Comparison of ENCODE assay signal across 1 cellular context in the genomic region with DNA sequence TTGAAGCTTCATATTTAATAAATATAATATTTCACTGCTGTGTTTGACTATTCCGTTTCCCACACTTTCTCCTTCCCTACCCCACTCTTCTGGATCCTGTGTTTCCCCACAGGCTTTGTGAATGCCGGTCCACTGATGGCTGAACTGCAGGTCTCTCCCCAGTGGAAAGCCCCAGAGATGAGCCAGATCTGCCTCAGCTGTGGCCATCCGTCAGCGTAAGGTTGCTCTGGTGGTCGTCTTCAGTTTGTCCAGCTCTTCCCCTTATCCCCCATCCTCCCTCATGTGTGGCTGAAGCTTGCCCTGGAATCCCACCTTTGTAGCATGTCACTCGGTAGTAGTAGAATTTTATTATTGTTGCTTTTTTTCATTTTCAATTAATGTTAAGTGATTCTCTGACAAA.
TF ChIP-seq lines count a peak whose summit lies in the region.

No MANE protein-coding gene starts in this region.

TF ChIP-seq in K562, 482 proteins besides CTCF, POLR2A, EP300 and RAD21 (continued from another document):
- TF ChIP-seq, protein P1, sequence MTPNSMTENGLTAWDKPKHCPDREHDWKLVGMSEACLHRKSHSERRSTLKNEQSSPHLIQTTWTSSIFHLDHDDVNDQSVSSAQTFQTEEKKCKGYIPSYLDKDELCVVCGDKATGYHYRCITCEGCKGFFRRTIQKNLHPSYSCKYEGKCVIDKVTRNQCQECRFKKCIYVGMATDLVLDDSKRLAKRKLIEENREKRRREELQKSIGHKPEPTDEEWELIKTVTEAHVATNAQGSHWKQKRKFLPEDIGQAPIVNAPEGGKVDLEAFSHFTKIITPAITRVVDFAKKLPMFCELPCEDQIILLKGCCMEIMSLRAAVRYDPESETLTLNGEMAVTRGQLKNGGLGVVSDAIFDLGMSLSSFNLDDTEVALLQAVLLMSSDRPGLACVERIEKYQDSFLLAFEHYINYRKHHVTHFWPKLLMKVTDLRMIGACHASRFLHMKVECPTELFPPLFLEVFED (CRISPR knock-in tag; conservative IDR thresholded peaks at IDR 0.05), result 0 out of 2 replicates have a peak, but pooled peaks have one; percentile 32
- TF ChIP-seq, protein P2, sequence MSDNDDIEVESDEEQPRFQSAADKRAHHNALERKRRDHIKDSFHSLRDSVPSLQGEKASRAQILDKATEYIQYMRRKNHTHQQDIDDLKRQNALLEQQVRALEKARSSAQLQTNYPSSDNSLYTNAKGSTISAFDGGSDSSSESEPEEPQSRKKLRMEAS (CRISPR knock-in tag; IDR thresholded peaks at IDR 0.05), result 0 out of 2 replicates have a peak, but pooled peaks have one; percentile 16
- no peak for TF ChIP-seq ATF1 (CRISPR knock-in tag; IDR thresholded peaks at IDR 0.05)
- no peak for TF ChIP-seq ATF1 (tag; IDR thresholded peaks at IDR 0.05)
- TF ChIP-seq, protein P3, sequence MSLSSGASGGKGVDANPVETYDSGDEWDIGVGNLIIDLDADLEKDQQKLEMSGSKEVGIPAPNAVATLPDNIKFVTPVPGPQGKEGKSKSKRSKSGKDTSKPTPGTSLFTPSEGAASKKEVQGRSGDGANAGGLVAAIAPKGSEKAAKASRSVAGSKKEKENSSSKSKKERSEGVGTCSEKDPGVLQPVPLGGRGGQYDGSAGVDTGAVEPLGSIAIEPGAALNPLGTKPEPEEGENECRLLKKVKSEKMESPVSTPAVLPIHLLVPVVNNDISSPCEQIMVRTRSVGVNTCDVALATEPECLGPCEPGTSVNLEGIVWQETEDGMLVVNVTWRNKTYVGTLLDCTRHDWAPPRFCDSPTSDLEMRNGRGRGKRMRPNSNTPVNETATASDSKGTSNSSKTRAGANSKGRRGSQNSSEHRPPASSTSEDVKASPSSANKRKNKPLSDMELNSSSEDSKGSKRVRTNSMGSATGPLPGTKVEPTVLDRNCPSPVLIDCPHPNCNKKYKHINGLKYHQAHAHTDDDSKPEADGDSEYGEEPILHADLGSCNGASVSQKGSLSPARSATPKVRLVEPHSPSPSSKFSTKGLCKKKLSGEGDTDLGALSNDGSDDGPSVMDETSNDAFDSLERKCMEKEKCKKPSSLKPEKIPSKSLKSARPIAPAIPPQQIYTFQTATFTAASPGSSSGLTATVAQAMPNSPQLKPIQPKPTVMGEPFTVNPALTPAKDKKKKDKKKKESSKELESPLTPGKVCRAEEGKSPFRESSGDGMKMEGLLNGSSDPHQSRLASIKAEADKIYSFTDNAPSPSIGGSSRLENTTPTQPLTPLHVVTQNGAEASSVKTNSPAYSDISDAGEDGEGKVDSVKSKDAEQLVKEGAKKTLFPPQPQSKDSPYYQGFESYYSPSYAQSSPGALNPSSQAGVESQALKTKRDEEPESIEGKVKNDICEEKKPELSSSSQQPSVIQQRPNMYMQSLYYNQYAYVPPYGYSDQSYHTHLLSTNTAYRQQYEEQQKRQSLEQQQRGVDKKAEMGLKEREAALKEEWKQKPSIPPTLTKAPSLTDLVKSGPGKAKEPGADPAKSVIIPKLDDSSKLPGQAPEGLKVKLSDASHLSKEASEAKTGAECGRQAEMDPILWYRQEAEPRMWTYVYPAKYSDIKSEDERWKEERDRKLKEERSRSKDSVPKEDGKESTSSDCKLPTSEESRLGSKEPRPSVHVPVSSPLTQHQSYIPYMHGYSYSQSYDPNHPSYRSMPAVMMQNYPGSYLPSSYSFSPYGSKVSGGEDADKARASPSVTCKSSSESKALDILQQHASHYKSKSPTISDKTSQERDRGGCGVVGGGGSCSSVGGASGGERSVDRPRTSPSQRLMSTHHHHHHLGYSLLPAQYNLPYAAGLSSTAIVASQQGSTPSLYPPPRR (CRISPR knock-in tag; IDR thresholded peaks at IDR 0.05; ENCODE audit: borderline replicate concordance), result no peak
- TF ChIP-seq SMARCA5 (IDR thresholded peaks at IDR 0.05), result no peak
